ENCODE assay signal across 17 cellular contexts in the genomic region with DNA sequence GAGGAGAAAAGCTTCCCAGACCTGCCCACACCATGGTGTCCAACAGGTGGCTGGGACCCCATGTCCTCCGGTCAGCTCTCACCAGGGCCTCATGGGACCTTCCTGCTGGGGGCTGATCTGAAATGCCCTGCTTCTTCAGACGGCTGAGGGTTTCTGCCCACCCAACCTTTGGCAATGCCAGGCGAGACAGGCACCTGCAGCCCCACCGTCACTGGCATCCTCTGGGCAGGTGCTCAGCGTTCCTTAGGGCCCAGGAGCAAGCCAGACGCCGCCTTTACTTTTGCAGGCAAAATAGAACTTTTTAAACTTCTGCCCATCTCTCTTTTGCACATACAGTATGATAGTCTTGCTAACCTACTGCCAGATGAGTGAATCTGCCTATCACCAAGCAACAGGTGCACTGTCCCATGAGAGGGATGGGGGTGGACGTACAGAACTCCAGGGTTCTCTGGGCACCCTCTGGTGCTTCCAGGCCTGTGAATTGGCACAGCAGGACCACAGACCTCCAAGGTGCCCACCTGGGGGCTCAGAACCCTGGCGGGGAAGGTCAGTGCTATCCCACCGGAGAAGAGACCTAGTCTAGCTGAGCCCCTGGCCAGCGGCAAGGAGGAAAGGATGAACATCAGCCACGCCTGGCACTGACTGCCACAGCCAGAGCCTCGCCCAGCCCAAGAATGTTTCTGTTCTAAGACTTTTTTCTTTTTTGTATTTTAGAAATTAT. TPM values are rescaled to one million over a fixed set of nuclear protein-coding genes. Genes with fewer than 3 reads are reported as not detected.
DNase-seq lines count a peak whose midpoint lies in the region; ATAC-seq and TF ChIP-seq lines count a peak whose summit lies in the region.
"Had no signal": no experiment of that assay in that cellular context is flagged by ENCODE, and none has a peak within 500 bp of the region (broad histone marks: within the 10 kb centered on the region; RNA-seq: fewer than 3 reads in every experiment).

No MANE protein-coding gene starts in this region.

- no peaks in the 10 kb centered on the region for H3K9me3 Mint-ChIP-seq in activated CD8-positive, alpha-beta memory T cell treated with anti-CD3 and anti-CD28 coated beads, Interleukin-2, amount 10 ng/mL, durations not matched to agents 7 days and 5 days (ENCODE audit: low read depth)
- H3K9me3 Mint-ChIP-seq in activated naive CD4-positive, alpha-beta T cell treated with anti-CD3 and anti-CD28 coated beads, Interleukin-2, amount 10 ng/mL, durations not matched to agents 7 days and 5 days = peaks cover 2% of the 10 kb centered on the region
- H3K9me3 Mint-ChIP-seq: CD4-positive, alpha-beta T cell; H9 had no signal

- H3K4me3 ChIP-seq in retinal pigment epithelial cell (ENCODE audit: low read length) (no peak overlapping the region), upper lobe of right lung (no peak overlapping the region), suprapubic skin (no peak overlapping the region)
- H3K4me3 ChIP-seq: A549 had no signal

- H3K4me1 ChIP-seq in upper lobe of right lung = no peaks in the 10 kb centered on the region
- H3K4me1 ChIP-seq in suprapubic skin = no peaks in the 10 kb centered on the region
- H3K4me1 ChIP-seq: A549, Caco-2 had no signal

- no peak overlapping the region for H3K27ac Mint-ChIP-seq in activated CD8-positive, alpha-beta memory T cell treated with anti-CD3 and anti-CD28 coated beads, Interleukin-2, amount 10 ng/mL, durations not matched to agents 7 days and 5 days
- H3K27ac Mint-ChIP-seq in activated naive CD4-positive, alpha-beta T cell treated with anti-CD3 and anti-CD28 coated beads, Interleukin-2, amount 10 ng/mL, durations not matched to agents 7 days and 5 days = no peak overlapping the region
- H3K27ac Mint-ChIP-seq: CD4-positive, alpha-beta T cell; H9 had no signal

- TF ChIP-seq CTCF in retinal pigment epithelial cell (conservative IDR thresholded peaks at IDR 0.05; ENCODE audit: low read depth, low read length) = no peak
- TF ChIP-seq CTCF in upper lobe of right lung (IDR thresholded peaks at IDR 0.05) = no peak
- no peak for TF ChIP-seq CTCF in suprapubic skin (IDR thresholded peaks at IDR 0.05)

- no peak overlapping the region for H3K27ac ChIP-seq in upper lobe of right lung
- H3K27ac ChIP-seq in suprapubic skin = no peak overlapping the region
- H3K27ac ChIP-seq: 22Rv1, A549, C4-2B had no signal

- no peak for TF ChIP-seq EP300 in suprapubic skin (IDR thresholded peaks at IDR 0.05)

- DNase-seq in activated CD8-positive, alpha-beta memory T cell treated with anti-CD3 and anti-CD28 coated beads for 24 hours = peak; percentile 49
- no peak for DNase-seq in activated CD8-positive, alpha-beta memory T cell treated with anti-CD3 and anti-CD28 coated beads, Interleukin-2, amount 10 ng/mL, durations not matched to agents 7 days and 5 days
- DNase-seq in mesenteric fat pad (ENCODE audit: low spot score) (peak; percentile 77), retinal pigment epithelial cell (ENCODE audit: low read depth) (peak; percentile 16), upper lobe of right lung (peak; percentile 52), HK-2 (ENCODE audit: unreplicated experiment) (no peak), suprapubic skin (ENCODE audit: low spot score in 2 of 2) (no peak)
- no peak for DNase-seq in activated naive CD4-positive, alpha-beta T cell treated with anti-CD3 and anti-CD28 coated beads, Interleukin-2, amount 10 ng/mL, durations not matched to agents 7 days and 5 days
- DNase-seq: AML-193; Caco-2; CD4-positive, alpha-beta T cell; GOT3; H9 had no signal

- H3K9me3 ChIP-seq in upper lobe of right lung = no peaks in the 10 kb centered on the region
- no peaks in the 10 kb centered on the region for H3K9me3 ChIP-seq in suprapubic skin
- H3K9me3 ChIP-seq: A549, Caco-2 had no signal

- H3K4me3 Mint-ChIP-seq in activated CD8-positive, alpha-beta memory T cell treated with anti-CD3 and anti-CD28 coated beads, Interleukin-2, amount 10 ng/mL, durations not matched to agents 7 days and 5 days = no peak overlapping the region
- no peak overlapping the region for H3K4me3 Mint-ChIP-seq in activated naive CD4-positive, alpha-beta T cell treated with anti-CD3 and anti-CD28 coated beads, Interleukin-2, amount 10 ng/mL, durations not matched to agents 7 days and 5 days
- H3K4me3 Mint-ChIP-seq: CD4-positive, alpha-beta T cell; H9 had no signal

- H3K36me3 ChIP-seq in upper lobe of right lung (no peaks in the 10 kb centered on the region), suprapubic skin (no peaks in the 10 kb centered on the region)

- intact Hi-C loops in upper lobe of right lung (cut with DNase I) = no loop called here

- peaks cover 12% of the 10 kb centered on the region for H3K27me3 Mint-ChIP-seq in activated CD8-positive, alpha-beta memory T cell treated with anti-CD3 and anti-CD28 coated beads, Interleukin-2, amount 10 ng/mL, durations not matched to agents 7 days and 5 days
- H3K27me3 Mint-ChIP-seq in activated naive CD4-positive, alpha-beta T cell treated with anti-CD3 and anti-CD28 coated beads, Interleukin-2, amount 10 ng/mL, durations not matched to agents 7 days and 5 days = peaks cover 20% of the 10 kb centered on the region

- WGBS in suprapubic skin = 71% methylated on average over 11 of the region's 13 CpGs

- no peak for ATAC-seq in activated CD8-positive, alpha-beta memory T cell treated with anti-CD3 and anti-CD28 coated beads, Interleukin-2, amount 10 ng/mL, durations not matched to agents 7 days and 5 days
- no peak for ATAC-seq in upper lobe of right lung

- no peak for TF ChIP-seq POLR2A in suprapubic skin (IDR thresholded peaks at IDR 0.05)

- H3K27me3 ChIP-seq in upper lobe of right lung = peaks cover 10% of the 10 kb centered on the region
- peaks cover 13% of the 10 kb centered on the region for H3K27me3 ChIP-seq in suprapubic skin

- CTCF ChIA-PET in activated CD8-positive, alpha-beta memory T cell treated with anti-CD3 and anti-CD28 coated beads, Interleukin-2, amount 10 ng/mL, durations not matched to agents 7 days and 5 days (lab: Charles Lee) = interaction anchor here (1.3 to 4.0 kb wide), 2 partner anchors 15 to 128 kb away, joined by 4 to 23 read pairs; no protein-coding TSS in a partner anchor
- CTCF ChIA-PET in activated naive CD4-positive, alpha-beta T cell treated with anti-CD3 and anti-CD28 coated beads, Interleukin-2, amount 10 ng/mL, durations not matched to agents 7 days and 5 days (lab: Charles Lee) = interaction anchor here (1.2 kb wide), 1 partner anchor 16 kb away, joined by 4 read pairs; no protein-coding TSS in a partner anchor

- H3K4me1 Mint-ChIP-seq in activated CD8-positive, alpha-beta memory T cell treated with anti-CD3 and anti-CD28 coated beads, Interleukin-2, amount 10 ng/mL, durations not matched to agents 7 days and 5 days = peaks cover 6% of the 10 kb centered on the region
- peaks cover 4% of the 10 kb centered on the region for H3K4me1 Mint-ChIP-seq in activated naive CD4-positive, alpha-beta T cell treated with anti-CD3 and anti-CD28 coated beads, Interleukin-2, amount 10 ng/mL, durations not matched to agents 7 days and 5 days

- H3K36me3 Mint-ChIP-seq in activated CD8-positive, alpha-beta memory T cell treated with anti-CD3 and anti-CD28 coated beads, Interleukin-2, amount 10 ng/mL, durations not matched to agents 7 days and 5 days = no peaks in the 10 kb centered on the region
- no peaks in the 10 kb centered on the region for H3K36me3 Mint-ChIP-seq in activated naive CD4-positive, alpha-beta T cell treated with anti-CD3 and anti-CD28 coated beads, Interleukin-2, amount 10 ng/mL, durations not matched to agents 7 days and 5 days

RNA-seq across cellular contexts. Expression of a gene that starts 7.5 kb away (rescaled TPM):
- total RNA-seq in activated CD8-positive, alpha-beta memory T cell treated with anti-CD3 and anti-CD28 coated beads, Interleukin-2, amount 10 ng/mL, durations not matched to agents 7 days and 5 days = not detected
- not detected for total RNA-seq in mesenteric fat pad
- not detected for total RNA-seq in upper lobe of right lung
- 10 to 100 TPM in 1 of 4 donors, 1 to 10 TPM in 3; 2.6 to 11.7 (median 7.1) TPM for total RNA-seq in suprapubic skin
- total RNA-seq: Caco-2; CD4-positive, alpha-beta T cell; H9; HT-29 had no signal

RNA-seq across cellular contexts. Expression of a gene that starts 37.9 kb away (rescaled TPM):
- 1 to 10 TPM; 3.9 to 5.7 TPM for total RNA-seq in activated CD8-positive, alpha-beta memory T cell treated with anti-CD3 and anti-CD28 coated beads, Interleukin-2, amount 10 ng/mL, durations not matched to agents 7 days and 5 days
- 25.1 TPM for total RNA-seq in mesenteric fat pad
- 27.4 TPM for total RNA-seq in upper lobe of right lung
- 10 to 100 TPM in 1 of 4 donors, 1 to 10 TPM in 3; 2.6 to 14.6 (median 5.8) TPM for total RNA-seq in suprapubic skin
- total RNA-seq: HT-29 had no signal

Comparison
In these comparisons a context has a peak if more than half of its experiments do, and no peak if none do; other contexts are left out.
1. DNase-seq: peak in activated CD8-positive, alpha-beta memory T cell treated with anti-CD3 and anti-CD28 coated beads for 24 hours (single experiment), mesenteric fat pad (single experiment), retinal pigment epithelial cell (single experiment) and upper lobe of right lung (single experiment); none in activated CD8-positive, alpha-beta memory T cell treated with anti-CD3 and anti-CD28 coated beads, Interleukin-2, amount 10 ng/mL, durations not matched to agents 7 days and 5 days (single experiment), HK-2 (single experiment), suprapubic skin (0 of 2) and activated naive CD4-positive, alpha-beta T cell treated with anti-CD3 and anti-CD28 coated beads, Interleukin-2, amount 10 ng/mL, durations not matched to agents 7 days and 5 days (single experiment).